Comparison of ENCODE assay signal across 9 cellular contexts in genomic region chr16:1781254-1781653, GRCh38. TPM values are rescaled to one million over a fixed set of nuclear protein-coding genes. Genes with fewer than 3 reads are reported as not detected.
DNase-seq lines count a peak whose midpoint lies in the region; ATAC-seq and TF ChIP-seq lines count a peak whose summit lies in the region.
"Had no signal": no experiment of that assay in that cellular context is flagged by ENCODE, and none has a peak within 500 bp of the region (broad histone marks: within the 10 kb centered on the region; RNA-seq: fewer than 3 reads in every experiment).

No MANE protein-coding gene starts in this region.

- TF ChIP-seq CTCF in hepatocyte (IDR thresholded peaks at IDR 0.05; ENCODE audit: poor library complexity): no peak

- peak overlapping the region; percentile 82 for H3K4me3 Mint-ChIP-seq in activated T-helper 2 cell treated with anti-CD3 and anti-CD28 coated beads, Interferon-gamma antibody, Interleukin-2, Interleukin-4, amounts not matched to agents 10 μg/mL and 5 μg/mL and 100 μg/mL, durations not matched to agents 14 hours and 24 hours and 36 hours (ENCODE audit: low read depth)

- H3K4me3 ChIP-seq in HAP-1 (peak overlapping the region; percentile 76), hepatocyte (peak overlapping the region; percentile 17), skin epidermis (peak overlapping the region; percentile 75 to 99 (median 96))

- peaks cover 14% of the 10 kb centered on the region for H3K36me3 ChIP-seq in HAP-1 (replicated peaks)
- H3K36me3 ChIP-seq in hepatocyte (replicated peaks; ENCODE audit: insufficient read depth, low read depth): no peaks in the 10 kb centered on the region

- no peak overlapping the region for H2AFZ ChIP-seq in hepatocyte

- H3K27me3 Mint-ChIP-seq in activated T-helper 2 cell treated with anti-CD3 and anti-CD28 coated beads, Interferon-gamma antibody, Interleukin-2, Interleukin-4, amounts not matched to agents 10 μg/mL and 5 μg/mL and 100 μg/mL, durations not matched to agents 14 hours and 24 hours and 36 hours (ENCODE audit: low read depth): no peaks in the 10 kb centered on the region

- H3K27ac ChIP-seq in hepatocyte (peak overlapping the region; percentile 62), skin epidermis (peak overlapping the region in 17 of 21 experiments; percentile 76 to 93 (median 87))

- H4K20me1 ChIP-seq in hepatocyte (ENCODE audit: insufficient read depth, poor library complexity, severe bottlenecking): peaks cover 10% of the 10 kb centered on the region

- peaks cover 11% of the 10 kb centered on the region for H3K4me1 Mint-ChIP-seq in activated T-helper 2 cell treated with anti-CD3 and anti-CD28 coated beads, Interferon-gamma antibody, Interleukin-2, Interleukin-4, amounts not matched to agents 10 μg/mL and 5 μg/mL and 100 μg/mL, durations not matched to agents 14 hours and 24 hours and 36 hours (ENCODE audit: low read depth)

- WGBS in hepatocyte (ENCODE audit: low lambda C conversion rate, missing lambda C conversion rate): 80% methylated on average over 20 of the region's 20 CpGs

- ATAC-seq in HG02981 (IDR thresholded peaks at IDR 0.05; ENCODE audit: unreplicated experiment): no peak
- ATAC-seq in GM21381 (IDR thresholded peaks at IDR 0.05; ENCODE audit: unreplicated experiment): no peak

- H3K79me2 ChIP-seq in hepatocyte: peaks cover 47% of the 10 kb centered on the region

- peak overlapping the region; percentile 97 for H3K4me2 ChIP-seq in hepatocyte

- H3K9me3 Mint-ChIP-seq in activated T-helper 2 cell treated with anti-CD3 and anti-CD28 coated beads, Interferon-gamma antibody, Interleukin-2, Interleukin-4, amounts not matched to agents 10 μg/mL and 5 μg/mL and 100 μg/mL, durations not matched to agents 14 hours and 24 hours and 36 hours: no peaks in the 10 kb centered on the region

- H3K4me1 ChIP-seq in HAP-1 (no peaks in the 10 kb centered on the region), hepatocyte (ENCODE audit: insufficient read depth) (peaks cover 9% of the 10 kb centered on the region)

- peaks cover 11% of the 10 kb centered on the region for H3K36me3 Mint-ChIP-seq in activated T-helper 2 cell treated with anti-CD3 and anti-CD28 coated beads, Interferon-gamma antibody, Interleukin-2, Interleukin-4, amounts not matched to agents 10 μg/mL and 5 μg/mL and 100 μg/mL, durations not matched to agents 14 hours and 24 hours and 36 hours (ENCODE audit: low read depth)

- in situ Hi-C loops in HAP-1 (cut with MboI; ENCODE audit: low sequenced_read_pairs): no loop called here

- H3K9me3 ChIP-seq in HAP-1 (no peaks in the 10 kb centered on the region), hepatocyte (ENCODE audit: low read depth) (no peaks in the 10 kb centered on the region)

- peak overlapping the region; percentile 67 for H3K27ac Mint-ChIP-seq in activated T-helper 2 cell treated with anti-CD3 and anti-CD28 coated beads, Interferon-gamma antibody, Interleukin-2, Interleukin-4, amounts not matched to agents 10 μg/mL and 5 μg/mL and 100 μg/mL, durations not matched to agents 14 hours and 24 hours and 36 hours

- H3K27me3 ChIP-seq in HAP-1 (ENCODE audit: low read depth) (no peaks in the 10 kb centered on the region), hepatocyte (no peaks in the 10 kb centered on the region)

- DNase-seq in HAP-1 (ENCODE audit: low spot score in 2 of 2) (no peak), hepatocyte (ENCODE audit: low spot score) (no peak), HK-2 (ENCODE audit: unreplicated experiment) (no peak), NCI-H82 (lab: John Stamatoyannopoulos, UW) (no peak)
- no peak for DNase-seq in activated T-helper 2 cell treated with anti-CD3 and anti-CD28 coated beads, Interferon-gamma antibody, Interleukin-2, Interleukin-4, amounts not matched to agents 10 μg/mL and 5 μg/mL and 100 μg/mL, durations not matched to agents 14 hours and 24 hours and 36 hours (ENCODE audit: low spot score)
- DNase-seq: midbrain had no signal

- intact Hi-C loops in activated T-helper 2 cell treated with anti-CD3 and anti-CD28 coated beads, Interferon-gamma antibody, Interleukin-2, Interleukin-4, amounts not matched to agents 10 μg/mL and 5 μg/mL and 100 μg/mL, durations not matched to agents 14 hours and 24 hours and 36 hours (cut with micrococcal nuclease): loop anchor here (5.0 kb wide), 1 partner anchor 74 kb away; the partner anchor contains the start of gene MAPK8IP3

- no peaks in the 10 kb centered on the region for H3K9me2 ChIP-seq in hepatocyte (replicated peaks; ENCODE audit: insufficient read depth)

RNA-seq across cellular contexts. Expression of gene SPSB3, which starts 1.1 kb away (rescaled TPM):
- 27.1 and 28.3 TPM in 2 replicates for total RNA-seq in activated T-helper 2 cell treated with anti-CD3 and anti-CD28 coated beads, Interferon-gamma antibody, Interleukin-2, Interleukin-4, amounts not matched to agents 10 μg/mL and 5 μg/mL and 100 μg/mL, durations not matched to agents 14 hours and 24 hours and 36 hours
- 34.4 and 38.8 TPM in 2 replicates for total RNA-seq in hepatocyte
- 64.6 and 76.4 TPM in 2 replicates for polyA plus RNA-seq in hepatocyte

RNA-seq across cellular contexts. Expression of gene NUBP2, which starts 1.5 kb away (rescaled TPM):
- 64.5 and 66.7 TPM in 2 replicates for total RNA-seq in activated T-helper 2 cell treated with anti-CD3 and anti-CD28 coated beads, Interferon-gamma antibody, Interleukin-2, Interleukin-4, amounts not matched to agents 10 μg/mL and 5 μg/mL and 100 μg/mL, durations not matched to agents 14 hours and 24 hours and 36 hours
- total RNA-seq in hepatocyte: 72.7 and 85.4 TPM in 2 replicates
- 92.9 and 101 TPM in 2 replicates for polyA plus RNA-seq in hepatocyte

RNA-seq across cellular contexts. Expression of gene MRPS34, which starts 8.3 kb away (rescaled TPM):
- 179 and 184 TPM in 2 replicates for total RNA-seq in activated T-helper 2 cell treated with anti-CD3 and anti-CD28 coated beads, Interferon-gamma antibody, Interleukin-2, Interleukin-4, amounts not matched to agents 10 μg/mL and 5 μg/mL and 100 μg/mL, durations not matched to agents 14 hours and 24 hours and 36 hours
- total RNA-seq in hepatocyte: 115 and 116 TPM in 2 replicates
- polyA plus RNA-seq in hepatocyte: 155 TPM in 2 replicates

RNA-seq across cellular contexts. Expression of gene EME2, which starts 8.6 kb away (rescaled TPM):
- total RNA-seq in activated T-helper 2 cell treated with anti-CD3 and anti-CD28 coated beads, Interferon-gamma antibody, Interleukin-2, Interleukin-4, amounts not matched to agents 10 μg/mL and 5 μg/mL and 100 μg/mL, durations not matched to agents 14 hours and 24 hours and 36 hours: 26.1 and 26.2 TPM in 2 replicates
- total RNA-seq in hepatocyte: 12.0 and 17.7 TPM in 2 replicates
- polyA plus RNA-seq in hepatocyte: 20.8 and 28.2 TPM in 2 replicates

RNA-seq across cellular contexts. Expression of gene NME3, which starts 9.9 kb away (rescaled TPM):
- total RNA-seq in activated T-helper 2 cell treated with anti-CD3 and anti-CD28 coated beads, Interferon-gamma antibody, Interleukin-2, Interleukin-4, amounts not matched to agents 10 μg/mL and 5 μg/mL and 100 μg/mL, durations not matched to agents 14 hours and 24 hours and 36 hours: 45.6 and 46.1 TPM in 2 replicates
- total RNA-seq in hepatocyte: 34.8 and 51.7 TPM in 2 replicates
- 86.6 and 104 TPM in 2 replicates for polyA plus RNA-seq in hepatocyte

Comparison
In these comparisons a context has a peak if more than half of its experiments do, and no peak if none do; other contexts are left out.
1. H3K4me3 ChIP-seq: peak in every context shown above with its lines; median percentile 96 in skin epidermis; 76 in HAP-1; 17 in hepatocyte.